ENCODE assay signal across 9 cellular contexts in the genomic region with DNA sequence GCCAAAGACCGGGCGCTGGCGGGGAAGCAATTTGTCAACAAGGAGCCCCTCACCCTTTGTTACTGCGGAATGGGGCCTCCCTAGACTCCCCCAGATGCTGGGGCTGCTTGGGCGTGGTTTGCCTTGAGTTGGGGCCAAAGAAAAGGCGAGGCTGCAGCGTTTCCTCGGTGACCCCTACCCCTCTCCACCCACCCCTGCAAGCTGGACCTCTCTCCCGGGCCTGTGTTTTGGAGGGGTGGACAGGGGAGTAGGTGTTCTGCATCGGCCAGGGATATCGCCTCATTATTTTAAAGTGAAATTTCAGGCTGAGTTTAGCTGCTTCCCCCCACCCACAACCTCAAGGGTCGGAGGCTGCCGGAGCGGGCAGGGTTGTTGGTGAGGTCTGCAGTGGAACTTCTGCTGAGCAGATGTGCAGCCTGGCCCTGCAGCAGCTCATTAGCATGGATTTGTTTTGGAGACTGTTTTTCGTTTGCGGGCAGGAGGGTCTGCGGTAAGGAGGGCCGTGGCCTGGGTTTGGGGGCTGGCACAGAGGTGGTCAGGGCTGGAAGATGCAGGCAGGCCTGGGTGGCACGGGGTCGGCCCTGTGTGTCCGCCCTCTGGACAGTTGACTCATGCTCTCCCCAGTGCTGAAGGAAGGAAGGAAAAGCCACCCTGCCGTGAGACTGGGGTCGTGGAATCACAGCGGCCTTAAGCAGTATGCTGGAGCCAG. TPM values are rescaled to one million over a fixed set of nuclear protein-coding genes. Genes with fewer than 3 reads are reported as not detected.
DNase-seq lines count a peak whose midpoint lies in the region; ATAC-seq and TF ChIP-seq lines count a peak whose summit lies in the region.
"Had no signal": no experiment of that assay in that cellular context is flagged by ENCODE, and none has a peak within 500 bp of the region (broad histone marks: within the 10 kb centered on the region; RNA-seq: fewer than 3 reads in every experiment).

No MANE protein-coding gene starts in this region.

- no peaks in the 10 kb centered on the region for H3K36me3 ChIP-seq in left ventricle myocardium inferior
- H3K36me3 ChIP-seq: cardiac muscle cell had no signal

- CTCF ChIA-PET in activated CD8-positive, alpha-beta T cell treated with anti-CD3 and anti-CD28 coated beads for 36 hours (lab: Charles Lee) = interaction anchor here (0.9 to 3.2 kb wide), 3 partner anchors 9 to 59 kb away, joined by 3 to 23 read pairs (median 4); no protein-coding TSS in a partner anchor

- H3K4me1 ChIP-seq in left ventricle myocardium inferior = peaks cover 78% of the 10 kb centered on the region

- DNase-seq in GM03348 (ENCODE audit: low spot score) (peak; percentile 49), left ventricle myocardium inferior (no peak), retina (peak; percentile 55), occipital lobe (lab: John Stamatoyannopoulos, UW) (no peak), cortex of kidney (lab: John Stamatoyannopoulos, UW) (no peak), NCI-H2107 treated with DMSO at 0.1 percent for 48 hours (lab: John Stamatoyannopoulos, UW; ENCODE audit: unreplicated experiment) (no peak)
- no peak for DNase-seq in activated CD8-positive, alpha-beta T cell treated with anti-CD3 and anti-CD28 coated beads for 36 hours

- H3K4me1 Mint-ChIP-seq in activated CD8-positive, alpha-beta T cell treated with anti-CD3 and anti-CD28 coated beads for 36 hours (ENCODE audit: low read depth) = peaks cover 34% of the 10 kb centered on the region

- no peaks in the 10 kb centered on the region for H3K9me3 ChIP-seq in left ventricle myocardium inferior (replicated peaks)

- peaks cover 4% of the 10 kb centered on the region for H3K27me3 ChIP-seq in left ventricle myocardium inferior (ENCODE audit: low read depth)

- POLR2A ChIA-PET in activated CD8-positive, alpha-beta T cell treated with anti-CD3 and anti-CD28 coated beads for 36 hours (lab: Charles Lee) = interaction anchor here (2.2 kb wide), 1 partner anchor 16 kb away, joined by 6 read pairs; no protein-coding TSS in a partner anchor

- H3K4me3 ChIP-seq in left ventricle myocardium inferior = peak overlapping the region; percentile 87

- no peak for TF ChIP-seq CTCF in activated CD8-positive, alpha-beta T cell treated with anti-CD3 and anti-CD28 coated beads for 36 hours (IDR thresholded peaks at IDR 0.05)
- no peak for TF ChIP-seq CTCF in left ventricle myocardium inferior (IDR thresholded peaks at IDR 0.05; ENCODE audit: borderline replicate concordance)

- peak overlapping the region; percentile 92 for H3K27ac ChIP-seq in left ventricle myocardium inferior (replicated peaks)
- H3K27ac ChIP-seq: cardiac muscle cell had no signal

- peaks cover 10% of the 10 kb centered on the region for H3K27me3 Mint-ChIP-seq in activated CD8-positive, alpha-beta T cell treated with anti-CD3 and anti-CD28 coated beads for 36 hours

- no peak for ATAC-seq in activated CD8-positive, alpha-beta T cell treated with anti-CD3 and anti-CD28 coated beads for 36 hours
- no peak for ATAC-seq in GM18870 (IDR thresholded peaks at IDR 0.05; ENCODE audit: unreplicated experiment)

- no peak overlapping the region for H3K27ac Mint-ChIP-seq in activated CD8-positive, alpha-beta T cell treated with anti-CD3 and anti-CD28 coated beads for 36 hours

- H3K9me3 Mint-ChIP-seq in activated CD8-positive, alpha-beta T cell treated with anti-CD3 and anti-CD28 coated beads for 36 hours = no peaks in the 10 kb centered on the region

- intact Hi-C loops in activated CD8-positive, alpha-beta T cell treated with anti-CD3 and anti-CD28 coated beads for 36 hours (cut with micrococcal nuclease) = loop anchor here (5.0 kb wide), 1 partner anchor 48 kb away; a partner anchor contains a TSS
- intact Hi-C loops in left ventricle myocardium inferior (cut with micrococcal nuclease) = loop anchor here (5.0 kb wide), 1 partner anchor 298 kb away; no protein-coding TSS in a partner anchor

- no peaks in the 10 kb centered on the region for H3K36me3 Mint-ChIP-seq in activated CD8-positive, alpha-beta T cell treated with anti-CD3 and anti-CD28 coated beads for 36 hours (ENCODE audit: low read depth)

- H3K4me3 Mint-ChIP-seq in activated CD8-positive, alpha-beta T cell treated with anti-CD3 and anti-CD28 coated beads for 36 hours = peak overlapping the region; percentile 83

RNA-seq across cellular contexts. Expression of a gene that starts 1.6 kb away (rescaled TPM):
- total RNA-seq in activated CD8-positive, alpha-beta T cell treated with anti-CD3 and anti-CD28 coated beads for 36 hours = 10 to 100 TPM; 27.0 to 27.6 TPM
- 30.0 TPM for total RNA-seq in left ventricle myocardium inferior
- 29.2 TPM for total RNA-seq in occipital lobe

RNA-seq across cellular contexts. Expression of a gene that starts 19.0 kb away (rescaled TPM):
- not detected for total RNA-seq in activated CD8-positive, alpha-beta T cell treated with anti-CD3 and anti-CD28 coated beads for 36 hours
- total RNA-seq in left ventricle myocardium inferior = not detected
- 0.16 TPM for total RNA-seq in occipital lobe
- total RNA-seq: cardiac muscle cell had no signal

Comparison
In these comparisons a context has a peak if more than half of its experiments do, and no peak if none do; other contexts are left out.
1. DNase-seq: peak in GM03348 (single experiment) and retina (single experiment); none in activated CD8-positive, alpha-beta T cell treated with anti-CD3 and anti-CD28 coated beads for 36 hours (single experiment), left ventricle myocardium inferior (single experiment), occipital lobe (single experiment), cortex of kidney (single experiment) and NCI-H2107 treated with DMSO at 0.1 percent for 48 hours (single experiment).